1 cellular context compared by ENCODE assay signal in genomic region chr1:40979241-40980067, GRCh38.
TF ChIP-seq lines count a peak whose summit lies in the region.

CTPS1 (plus strand) TSS chr1:40979696; CDS start chr1:40983291, 3,595 bp downstream.

TF ChIP-seq in HepG2, 621 proteins besides CTCF, POLR2A, EP300 and RAD21 (continued from another document and continues in another):
- TF ChIP-seq ZNF18 (CRISPR knock-in tag; IDR thresholded peaks at IDR 0.05; ENCODE audit: insufficient replicate concordance) (no peak), LCORL (IDR thresholded peaks at IDR 0.05) (no peak), LCORL (CRISPR knock-in tag; IDR thresholded peaks at IDR 0.05) (peak; percentile 42; the same call in 1 of the 2 replicates), ATRX (CRISPR knock-in tag; IDR thresholded peaks at IDR 0.05; ENCODE audit: borderline replicate concordance) (no peak), ZNF75D (CRISPR knock-in tag; IDR thresholded peaks at IDR 0.05; ENCODE audit: borderline replicate concordance) (no peak), MXD1 (CRISPR knock-in tag; IDR thresholded peaks at IDR 0.05) (peak; percentile 90; the same call in 1 of the 2 replicates), ZNF101 (CRISPR knock-in tag; IDR thresholded peaks at IDR 0.05; ENCODE audit: borderline replicate concordance, low read depth) (no peak), ZNF749 (CRISPR knock-in tag; IDR thresholded peaks at IDR 0.05; ENCODE audit: borderline replicate concordance) (peak; percentile 78; the same call in 1 of the 2 replicates), FOXO1 (CRISPR knock-in tag; IDR thresholded peaks at IDR 0.05) (peak; percentile 52; the same call in 1 of the 2 replicates), ZNF337 (CRISPR knock-in tag; IDR thresholded peaks at IDR 0.05; ENCODE audit: borderline replicate concordance, low read depth) (no peak), ZNF598 (CRISPR knock-in tag; IDR thresholded peaks at IDR 0.05; ENCODE audit: borderline replicate concordance) (peak; percentile 55; the same call in 1 of the 2 replicates), ZNF597 (CRISPR knock-in tag; IDR thresholded peaks at IDR 0.05) (no peak), NCOA1 (CRISPR knock-in tag; IDR thresholded peaks at IDR 0.05) (no peak), FOXP1 (IDR thresholded peaks at IDR 0.05) (no peak), FOXP1 (CRISPR knock-in tag; IDR thresholded peaks at IDR 0.05) (no peak), RFX5 (IDR thresholded peaks at IDR 0.05; ENCODE audit: low read depth, low read length) (0 out of 2 replicates have a peak, but pooled peaks have one; percentile 8), GABPA (IDR thresholded peaks at IDR 0.05; ENCODE audit: low read depth, low read length) (no peak), GABPA (CRISPR knock-in tag; IDR thresholded peaks at IDR 0.05; ENCODE audit: low read depth) (no peak), MYC (CRISPR knock-in tag; IDR thresholded peaks at IDR 0.05; ENCODE audit: borderline replicate concordance) (peak; percentile 88), MAFF (IDR thresholded peaks at IDR 0.05; ENCODE audit: low read depth, low read length) (no peak), NR2F1 (CRISPR knock-in tag; IDR thresholded peaks at IDR 0.05) (no peak), DR1 (CRISPR knock-in tag; IDR thresholded peaks at IDR 0.05) (no peak; the same call in 1 of the 2 replicates), ZNF367 (CRISPR knock-in tag; IDR thresholded peaks at IDR 0.05; ENCODE audit: borderline replicate concordance) (no peak), ZNF121 (CRISPR knock-in tag; IDR thresholded peaks at IDR 0.05) (no peak), ZSCAN31 (CRISPR knock-in tag; IDR thresholded peaks at IDR 0.05; ENCODE audit: low read depth) (peak; percentile 81), MTA3 (CRISPR knock-in tag; IDR thresholded peaks at IDR 0.05) (no peak), ETV6 (CRISPR knock-in tag; conservative IDR thresholded peaks at IDR 0.05) (peak; percentile 51; the same call in 1 of the 2 replicates), ZNF691 (CRISPR knock-in tag; IDR thresholded peaks at IDR 0.05; ENCODE audit: borderline replicate concordance, low read depth) (no peak), GZF1 (CRISPR knock-in tag; IDR thresholded peaks at IDR 0.05) (peak; percentile 36; the same call in 1 of the 2 replicates), HMGXB4 (CRISPR knock-in tag; IDR thresholded peaks at IDR 0.05; ENCODE audit: borderline replicate concordance in 1 of 2, low read depth in 1 of 2) (0 out of 4 replicates have a peak, but pooled peaks of 1 of the 2 experiments have one; percentile 20), HMGA1 (CRISPR knock-in tag; conservative IDR thresholded peaks at IDR 0.05) (no peak), TEAD2 (CRISPR knock-in tag; IDR thresholded peaks at IDR 0.05) (0 out of 2 replicates have a peak, but pooled peaks have one; percentile 0), TOPORS (CRISPR knock-in tag; IDR thresholded peaks at IDR 0.05) (0 out of 2 replicates have a peak, but pooled peaks have one; percentile 18), PBX2 (CRISPR knock-in tag; IDR thresholded peaks at IDR 0.05) (peak; percentile 88), ZNF713 (CRISPR knock-in tag; IDR thresholded peaks at IDR 0.05) (0 out of 2 replicates have a peak, but pooled peaks have one; percentile 21), ZNF576 (CRISPR knock-in tag; IDR thresholded peaks at IDR 0.05) (no peak), SALL1 (CRISPR knock-in tag; IDR thresholded peaks at IDR 0.05) (peak; percentile 57; the same call in 1 of the 2 replicates), CCAR2 (optimal IDR thresholded peaks at IDR 0.05; ENCODE audit: low read depth, low read length) (no peak), BATF2 (CRISPR knock-in tag; IDR thresholded peaks at IDR 0.05) (no peak), PHF20 (CRISPR knock-in tag; IDR thresholded peaks at IDR 0.05) (peak; percentile 12), ZNF224 (CRISPR knock-in tag; IDR thresholded peaks at IDR 0.05) (peak; percentile 18; the same call in 1 of the 2 replicates), THRA (CRISPR knock-in tag; IDR thresholded peaks at IDR 0.05; ENCODE audit: borderline replicate concordance) (no peak), ZBTB10 (CRISPR knock-in tag; IDR thresholded peaks at IDR 0.05; ENCODE audit: borderline replicate concordance) (no peak), JDP2 (CRISPR knock-in tag; IDR thresholded peaks at IDR 0.05; ENCODE audit: borderline replicate concordance) (peak; percentile 65; the same call in 1 of the 2 replicates), NR3C1 (CRISPR knock-in tag; IDR thresholded peaks at IDR 0.05) (no peak), FOXA1 (IDR thresholded peaks at IDR 0.05) (no peak), FOXA1 (CRISPR knock-in tag; IDR thresholded peaks at IDR 0.05) (no peak), MBD4 (IDR thresholded peaks at IDR 0.05; ENCODE audit: borderline replicate concordance, low read length) (no peak), TIGD3 (CRISPR knock-in tag; IDR thresholded peaks at IDR 0.05; ENCODE audit: borderline replicate concordance) (no peak), ZNF292 (CRISPR knock-in tag; IDR thresholded peaks at IDR 0.05; ENCODE audit: borderline replicate concordance, low read depth) (no peak), PAF1 (CRISPR knock-in tag; IDR thresholded peaks at IDR 0.05) (no peak), ZNF326 (CRISPR knock-in tag; IDR thresholded peaks at IDR 0.05; ENCODE audit: borderline replicate concordance) (no peak), THAP8 (CRISPR knock-in tag; IDR thresholded peaks at IDR 0.05; ENCODE audit: borderline replicate concordance) (no peak), PHF8 (CRISPR knock-in tag; IDR thresholded peaks at IDR 0.05) (peak; percentile 82)
